Comparison of ENCODE assay signal across 1 cellular context in genomic region chr16:11682655-11683096, GRCh38.
TF ChIP-seq lines count a peak whose summit lies in the region.

No MANE protein-coding gene starts in this region.

TF ChIP-seq in GM12878, 131 proteins besides CTCF, POLR2A, EP300 and RAD21:
- TF ChIP-seq ATF2 (IDR thresholded peaks at IDR 0.05; ENCODE audit: low read length): peak; percentile 73
- peak; percentile 56; the same call in 1 of the 2 replicates for TF ChIP-seq CREM (IDR thresholded peaks at IDR 0.05; ENCODE audit: low read depth)
- no peak for TF ChIP-seq ZNF592 (IDR thresholded peaks at IDR 0.05)
- no peak for TF ChIP-seq SKIL (IDR thresholded peaks at IDR 0.05; ENCODE audit: low read depth, poor library complexity, severe bottlenecking)
- no peak for TF ChIP-seq SIN3A (IDR thresholded peaks at IDR 0.05; ENCODE audit: low read depth, low read length)
- TF ChIP-seq SRF (IDR thresholded peaks at IDR 0.05; ENCODE audit: low read depth in 2 of 2, low read length in 2 of 2): no peak
- TF ChIP-seq ZZZ3 (IDR thresholded peaks at IDR 0.05; ENCODE audit: control insufficient read depth, insufficient read length, low read depth): no peak
- TF ChIP-seq MEF2A (IDR thresholded peaks at IDR 0.05; ENCODE audit: insufficient read depth, low read depth, low read length): peak; percentile 88
- no peak for TF ChIP-seq TCF3 (IDR thresholded peaks at IDR 0.05; ENCODE audit: borderline replicate concordance, insufficient read depth, low read depth, low read length)
- TF ChIP-seq MEF2B (IDR thresholded peaks at IDR 0.05; ENCODE audit: partially characterized antibody, poor library complexity, severe bottlenecking): no peak
- TF ChIP-seq SIX5 (IDR thresholded peaks at IDR 0.05; ENCODE audit: low read depth, low read length, severe bottlenecking): no peak
- peak; percentile 53; the same call in 1 of the 2 replicates for TF ChIP-seq PML (IDR thresholded peaks at IDR 0.05; ENCODE audit: low read length)
- TF ChIP-seq USF1 (IDR thresholded peaks at IDR 0.05; ENCODE audit: borderline replicate concordance, extremely low read length, insufficient read depth, low read depth, low read length): no peak
- TF ChIP-seq ATF7 (IDR thresholded peaks at IDR 0.05; ENCODE audit: low read depth): peak; percentile 85
- TF ChIP-seq FOS (IDR thresholded peaks at IDR 0.05; ENCODE audit: borderline replicate concordance, extremely low read depth, insufficient read length): no peak
- peak; percentile 80 for TF ChIP-seq CREB1 (IDR thresholded peaks at IDR 0.05; ENCODE audit: low read depth)
- peak; percentile 47; the same call in 1 of the 2 replicates for TF ChIP-seq GABPA (IDR thresholded peaks at IDR 0.05; ENCODE audit: low read depth)
- peak; percentile 88 for TF ChIP-seq JUNB (IDR thresholded peaks at IDR 0.05)
- no peak for TF ChIP-seq ZNF274 (IDR thresholded peaks at IDR 0.05; ENCODE audit: insufficient read depth, insufficient read length)
- TF ChIP-seq SREBF1 (IDR thresholded peaks at IDR 0.05; ENCODE audit: low read length): no peak
- TF ChIP-seq TCF12 (IDR thresholded peaks at IDR 0.05; ENCODE audit: low read depth, low read length): no peak
- no peak for TF ChIP-seq MYB (IDR thresholded peaks at IDR 0.05; ENCODE audit: borderline replicate concordance, low read depth, low read length)
- no peak for TF ChIP-seq ZNF622 (IDR thresholded peaks at IDR 0.05)
- TF ChIP-seq NRF1 (conservative IDR thresholded peaks at IDR 0.05; ENCODE audit: low read depth, low read length): no peak
- TF ChIP-seq IRF4 (IDR thresholded peaks at IDR 0.05; ENCODE audit: low read depth, low read length): no peak
- no peak for TF ChIP-seq ZBTB11 (CRISPR knock-in tag; IDR thresholded peaks at IDR 0.05)
- TF ChIP-seq HCFC1 (IDR thresholded peaks at IDR 0.05; ENCODE audit: low read length): no peak
- no peak for TF ChIP-seq CHD1 (IDR thresholded peaks at IDR 0.05; ENCODE audit: low read depth, low read length)
- peak; percentile 38 to 59; a peak in 3 of 4 replicates for TF ChIP-seq BHLHE40 (IDR thresholded peaks at IDR 0.05; ENCODE audit: borderline replicate concordance in 1 of 2, low read depth in 2 of 2, low read length in 1 of 2)
- no peak for TF ChIP-seq NFIC (IDR thresholded peaks at IDR 0.05; ENCODE audit: low read depth, low read length)
- no peak for TF ChIP-seq RB1 (IDR thresholded peaks at IDR 0.05; ENCODE audit: borderline replicate concordance)
- TF ChIP-seq CUX1 (IDR thresholded peaks at IDR 0.05; ENCODE audit: insufficient replicate concordance, low read depth, low read length): no peak
- 0 out of 2 replicates have a peak, but pooled peaks have one; percentile 15 for TF ChIP-seq FOXM1 (IDR thresholded peaks at IDR 0.05; ENCODE audit: low read depth, low read length)
- no peak for TF ChIP-seq EGR1 (IDR thresholded peaks at IDR 0.05; ENCODE audit: borderline replicate concordance in 1 of 2, low read depth in 2 of 2, low read length in 2 of 2)
- TF ChIP-seq RUNX3 (IDR thresholded peaks at IDR 0.05; ENCODE audit: low read length): peak; percentile 58; the same call in 1 of the 2 replicates
